Comparison of ENCODE assay signal across 16 cellular contexts in genomic region chr14:89377544-89377943, GRCh38. TPM values are rescaled to one million over a fixed set of nuclear protein-coding genes. Genes with fewer than 3 reads are reported as not detected.
DNase-seq lines count a peak whose midpoint lies in the region; ATAC-seq and TF ChIP-seq lines count a peak whose summit lies in the region.
"Had no signal": no experiment of that assay in that cellular context is flagged by ENCODE, and none has a peak within 500 bp of the region (broad histone marks: within the 10 kb centered on the region; RNA-seq: fewer than 3 reads in every experiment).

No MANE protein-coding gene starts in this region.

- H3K4me1 ChIP-seq in neutrophil (ENCODE audit: control insufficient read depth in 1 of 2, insufficient read depth in 1 of 2, low read depth in 1 of 2, low read length in 1 of 2), result peaks cover 42 to 43% of the 10 kb centered on the region in 2 experiments
- no peaks in the 10 kb centered on the region for H3K4me1 ChIP-seq in testis
- H3K4me1 ChIP-seq: SJSA1 had no signal

- no peak for TF ChIP-seq POLR2A in GM18505 (IDR thresholded peaks at IDR 0.05; ENCODE audit: borderline replicate concordance, extremely low read depth, insufficient read depth, insufficient read length)
- no peak for TF ChIP-seq POLR2A in testis (IDR thresholded peaks at IDR 0.05)

- H3K9me3 ChIP-seq in neutrophil, result no peaks in the 10 kb centered on the region
- no peaks in the 10 kb centered on the region for H3K9me3 ChIP-seq in testis
- H3K9me3 ChIP-seq: ovary had no signal

- H3K36me3 ChIP-seq in neutrophil (no peaks in the 10 kb centered on the region), testis (ENCODE audit: low read depth, missing control alignments) (no peaks in the 10 kb centered on the region)
- H3K36me3 ChIP-seq: ovary, stomach had no signal

- POLR2A ChIA-PET in WTC11 (lab: Charles Lee), result interaction anchor here (0.6 kb wide), 1 partner anchor 67 kb away, joined by 3 read pairs; no protein-coding TSS in a partner anchor

- CTCF ChIA-PET in WTC11 (lab: Charles Lee), result interaction anchor here (0.6 kb wide), 1 partner anchor 166 kb away, joined by 3 read pairs; no protein-coding TSS in a partner anchor

- no peak overlapping the region for H3K4me3 ChIP-seq in neutrophil (ENCODE audit: low read depth in 1 of 2, low read length in 1 of 2)
- H3K4me3 ChIP-seq in testis, result no peak overlapping the region
- H3K4me3 ChIP-seq: ovary, SJSA1, stomach had no signal

- WGBS in testis, 2 donors, result 94 to 95% methylated on average over 3 of the region's 3 CpGs

- H3K4me1 Mint-ChIP-seq in WTC11, result peaks cover 53% of the 10 kb centered on the region

- peak overlapping the region; percentile 65 for H3K27ac ChIP-seq in neutrophil
- H3K27ac ChIP-seq in testis, result no peak overlapping the region
- H3K27ac ChIP-seq: ovary, SJSA1, stomach had no signal

- DNase-seq in WTC11 (ENCODE audit: low spot score) (no peak), left lobe of liver (ENCODE audit: low spot score) (no peak), testis (no peak)
- DNase-seq in activated CD4-positive, alpha-beta T cell treated with anti-CD3 and anti-CD28 coated beads, Interleukin-2, amount 50 U/mL, for 48 hours, result no peak
- no peak for DNase-seq in activated naive CD4-positive, alpha-beta T cell treated with anti-CD3 and anti-CD28 coated beads, Interleukin-2, amount 50 U/mL, for 72 hours (ENCODE audit: low spot score in 2 of 2)
- DNase-seq: cerebellar nuclear complex, GOT3, NCI-H187, NCI-H748 treated with DMSO at 0.1 percent for 48 hours, ovary, stomach had no signal

- H3K27me3 ChIP-seq in neutrophil, result no peaks in the 10 kb centered on the region
- no peaks in the 10 kb centered on the region for H3K27me3 ChIP-seq in testis
- H3K27me3 ChIP-seq: ovary, SJSA1, stomach had no signal

- intact Hi-C loops in testis (cut with DNase I; ENCODE audit: low total_unique reads), result no loop called here

- H3K4me3 Mint-ChIP-seq in WTC11, result no peak overlapping the region
- H3K4me3 Mint-ChIP-seq: activated CD4-positive, alpha-beta T cell treated with anti-CD3 and anti-CD28 coated beads for 36 hours had no signal

- ATAC-seq in GM18505 (IDR thresholded peaks at IDR 0.05; ENCODE audit: unreplicated experiment), result peak; percentile 9
- no peak for ATAC-seq in WTC11
- peak; percentile 64 for ATAC-seq in left lobe of liver
- ATAC-seq in activated naive CD4-positive, alpha-beta T cell treated with anti-CD3 and anti-CD28 coated beads, Interleukin-2, amount 50 U/mL, for 72 hours, result no peak
- no peak for ATAC-seq in HG03520 (IDR thresholded peaks at IDR 0.05; ENCODE audit: unreplicated experiment)

- TF ChIP-seq CTCF in WTC11 (IDR thresholded peaks at IDR 0.05) (no peak), neutrophil (IDR thresholded peaks at IDR 0.05) (no peak), testis (IDR thresholded peaks at IDR 0.05) (no peak)

- peaks cover 46% of the 10 kb centered on the region for H3K36me3 Mint-ChIP-seq in WTC11
- peaks cover 19 to 64% of the 10 kb centered on the region in 2 donors for H3K36me3 Mint-ChIP-seq in activated naive CD4-positive, alpha-beta T cell treated with anti-CD3 and anti-CD28 coated beads, Interleukin-2, amount 50 U/mL, for 72 hours

- H3K27ac Mint-ChIP-seq in WTC11, result peak overlapping the region; percentile 39; the same call in 1 of the 2 replicates
- H3K27ac Mint-ChIP-seq in activated naive CD4-positive, alpha-beta T cell treated with anti-CD3 and anti-CD28 coated beads, Interleukin-2, amount 50 U/mL, for 72 hours, result no peak overlapping the region
- H3K27ac Mint-ChIP-seq: activated CD4-positive, alpha-beta T cell treated with anti-CD3 and anti-CD28 coated beads for 36 hours had no signal

- H3K27me3 Mint-ChIP-seq in WTC11 (ENCODE audit: low read depth), result no peaks in the 10 kb centered on the region
- H3K27me3 Mint-ChIP-seq: activated CD4-positive, alpha-beta T cell treated with anti-CD3 and anti-CD28 coated beads for 36 hours had no signal

- H3K9me3 Mint-ChIP-seq in WTC11, result peaks cover 19% of the 10 kb centered on the region
- H3K9me3 Mint-ChIP-seq in activated naive CD4-positive, alpha-beta T cell treated with anti-CD3 and anti-CD28 coated beads, Interleukin-2, amount 50 U/mL, for 72 hours, result peaks cover 13 to 14% of the 10 kb centered on the region in 2 donors

TF ChIP-seq in WTC11, 78 proteins besides CTCF, POLR2A, EP300 and RAD21:
- TF ChIP-seq, protein P1, sequence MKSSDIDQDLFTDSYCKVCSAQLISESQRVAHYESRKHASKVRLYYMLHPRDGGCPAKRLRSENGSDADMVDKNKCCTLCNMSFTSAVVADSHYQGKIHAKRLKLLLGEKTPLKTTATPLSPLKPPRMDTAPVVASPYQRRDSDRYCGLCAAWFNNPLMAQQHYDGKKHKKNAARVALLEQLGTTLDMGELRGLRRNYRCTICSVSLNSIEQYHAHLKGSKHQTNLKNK (CRISPR knock-in tag; IDR thresholded peaks at IDR 0.05), result no peak
TF ChIP-seq in WTC11: peak in this region for 0.

RNA-seq across cellular contexts. Expression of gene FOXN3, which starts 39.5 kb away (rescaled TPM):
- total RNA-seq in WTC11 (2021), result 143 to 170 TPM (median 147 TPM) in 3 replicates
- total RNA-seq in left lobe of liver, result 72.9 TPM
- total RNA-seq in testis, result 100 to 1,000 TPM; 100 to 103 TPM
- 40.7 TPM for polyA plus RNA-seq in testis (ENCODE audit: insufficient read depth, low read depth, low replicate concordance)
- 100 to 1,000 TPM in 1 of 2 donors, 10 to 100 TPM in 1; 75.3 to 104 TPM for total RNA-seq in activated naive CD4-positive, alpha-beta T cell treated with anti-CD3 and anti-CD28 coated beads, Interleukin-2, amount 50 U/mL, for 72 hours

Comparison
In these comparisons a context has a peak if more than half of its experiments do, and no peak if none do; other contexts are left out.
1. ATAC-seq: peak in GM18505 (single experiment) and left lobe of liver (single experiment); none in WTC11 (single experiment), activated naive CD4-positive, alpha-beta T cell treated with anti-CD3 and anti-CD28 coated beads, Interleukin-2, amount 50 U/mL, for 72 hours (0 of 2) and HG03520 (single experiment).